8 cellular contexts compared by ENCODE assay signal in the genomic region with DNA sequence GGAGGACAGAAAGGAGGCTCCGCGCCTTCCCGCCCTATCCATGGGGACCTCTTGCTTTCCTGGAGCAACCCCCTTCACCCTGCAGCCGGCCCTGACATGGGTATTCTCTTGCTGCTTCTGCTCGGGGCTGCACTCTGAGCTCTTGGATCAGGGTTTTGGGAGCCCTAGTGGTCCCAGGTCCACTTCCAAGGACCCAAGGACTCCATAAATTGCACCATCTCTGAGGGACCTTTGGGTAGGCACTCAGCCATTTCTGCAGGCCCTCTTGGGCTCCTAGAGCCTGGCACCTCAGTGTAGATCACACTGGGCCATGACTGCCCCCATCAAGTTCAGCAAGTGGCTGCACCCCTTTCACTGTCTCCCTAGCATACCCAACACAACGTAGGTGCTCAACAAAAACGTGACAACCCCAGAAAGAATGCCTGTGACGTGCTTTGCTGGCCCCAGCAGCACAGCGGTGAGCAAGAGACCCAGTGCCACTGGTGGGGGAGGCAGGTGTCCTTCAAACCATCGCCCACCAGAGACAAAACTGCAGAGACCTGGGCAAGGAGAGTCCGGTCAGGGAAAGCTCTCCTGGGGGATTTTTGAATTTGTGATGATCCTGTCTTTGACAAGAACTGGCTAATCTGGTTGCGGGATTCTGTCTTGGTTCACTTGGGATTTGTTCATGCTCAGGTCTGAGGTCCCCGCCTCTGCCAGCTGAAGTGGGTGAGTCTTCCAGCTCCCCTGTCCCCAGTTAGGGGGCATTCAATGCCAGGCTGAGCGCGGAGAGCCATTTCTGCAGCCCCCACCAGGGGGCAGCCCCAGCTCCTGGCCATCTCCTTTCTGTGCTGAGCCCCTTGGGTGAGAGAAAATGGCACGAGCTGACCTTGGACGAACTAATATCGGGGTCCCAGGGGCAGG. TPM values are rescaled to one million over a fixed set of nuclear protein-coding genes. Genes with fewer than 3 reads are reported as not detected.
DNase-seq lines count a peak whose midpoint lies in the region; ATAC-seq and TF ChIP-seq lines count a peak whose summit lies in the region.

No MANE protein-coding gene starts in this region.

- peaks cover 5% of the 10 kb centered on the region for H3K4me1 Mint-ChIP-seq in activated T-cell treated with anti-CD3 and anti-CD28 coated beads, Interleukin-2, amount 50 U/mL, for 4 hours (ENCODE audit: low read depth)

- H3K36me3 ChIP-seq in psoas muscle (ENCODE audit: insufficient read depth in 1 of 2, low read depth in 1 of 2) (no peaks in the 10 kb centered on the region), aorta (ENCODE audit: control insufficient read depth in 1 of 2, insufficient read depth in 2 of 2, low read length in 1 of 2) (no peaks in the 10 kb centered on the region)

- H3K9me3 Mint-ChIP-seq in activated T-cell treated with anti-CD3 and anti-CD28 coated beads, Interleukin-2, amount 50 U/mL, for 4 hours = no peaks in the 10 kb centered on the region

- peaks cover 32% of the 10 kb centered on the region for H3K27me3 Mint-ChIP-seq in activated T-cell treated with anti-CD3 and anti-CD28 coated beads, Interleukin-2, amount 50 U/mL, for 4 hours (ENCODE audit: low read depth)

- H3K9me3 ChIP-seq in psoas muscle = no peaks in the 10 kb centered on the region
- H3K9me3 ChIP-seq in aorta (ENCODE audit: control insufficient read depth, low read length) = no peaks in the 10 kb centered on the region

- H3K4me3 ChIP-seq in foreskin fibroblast (ENCODE audit: low read depth in 1 of 2, low read length in 2 of 2) (no peak overlapping the region), psoas muscle (no peak overlapping the region), aorta (ENCODE audit: low read length in 2 of 2) (no peak overlapping the region)

- H3K4me3 Mint-ChIP-seq in activated T-cell treated with anti-CD3 and anti-CD28 coated beads, Interleukin-2, amount 50 U/mL, for 4 hours = no peak overlapping the region

- peak; percentile 38 to 41 for ATAC-seq in activated T-cell treated with anti-CD3 and anti-CD28 coated beads, Interleukin-2, amount 50 U/mL, for 4 hours
- ATAC-seq in psoas muscle (peak in 2 of 4 donors; percentile 47 to 48), HG03520 (IDR thresholded peaks at IDR 0.05; ENCODE audit: unreplicated experiment) (no peak), aorta (ENCODE audit: low FRiP score) (no peak)

- intact Hi-C loops in psoas muscle (cut with DNase I) (loop anchor here in 1 of 2 donors (2.0 kb wide), 1 partner anchor 136 kb away; no protein-coding TSS in a partner anchor), aorta (cut with DNase I) (no loop called here)

- no peak overlapping the region for H3K27ac ChIP-seq in psoas muscle
- no peak overlapping the region for H3K27ac ChIP-seq in aorta (ENCODE audit: low read depth in 1 of 2, low read length in 2 of 2)

- peaks cover 0 to 51% (median 17%) of the 10 kb centered on the region in 3 donors for H3K27me3 ChIP-seq in psoas muscle (ENCODE audit: insufficient read depth in 3 of 3, low read length in 2 of 3)
- H3K27me3 ChIP-seq in aorta (ENCODE audit: control insufficient read depth in 1 of 2, insufficient read depth in 2 of 2, low read length in 1 of 2) = no peaks in the 10 kb centered on the region

- peak; percentile 66 for TF ChIP-seq CTCF in foreskin fibroblast (IDR thresholded peaks at IDR 0.05; ENCODE audit: low read depth, low read length)
- TF ChIP-seq CTCF in psoas muscle (IDR thresholded peaks at IDR 0.05) = peak; percentile 47

- H3K4me1 ChIP-seq in psoas muscle (no peaks in the 10 kb centered on the region), aorta (ENCODE audit: control insufficient read depth in 1 of 2, insufficient read depth in 2 of 2, low read length in 2 of 2) (no peaks in the 10 kb centered on the region)

- WGBS in psoas muscle, 3 donors = 49 to 51% (median 50%) methylated on average over 18 of the region's 18 CpGs
- WGBS in aorta, 2 donors = 50 to 54% methylated on average over 18 of the region's 18 CpGs

- DNase-seq in NCI-H2171 treated with DMSO at 0.1 percent for 48 hours (lab: John Stamatoyannopoulos, UW) (peak; percentile 16), NCI-H2171 (lab: John Stamatoyannopoulos, UW) (no peak), NCI-H1694 (lab: John Stamatoyannopoulos, UW) (peak; percentile 33), foreskin fibroblast (peak in 1 of 2 donors; percentile 45), psoas muscle (no peak), aorta (no peak)
- DNase-seq in activated T-cell treated with anti-CD3 and anti-CD28 coated beads, Interleukin-2, amount 50 U/mL, for 4 hours = peak; percentile 46

- H3K36me3 Mint-ChIP-seq in activated T-cell treated with anti-CD3 and anti-CD28 coated beads, Interleukin-2, amount 50 U/mL, for 4 hours (ENCODE audit: insufficient read depth) = no peaks in the 10 kb centered on the region

RNA-seq across cellular contexts. Expression of a gene that starts 2.5 kb away (rescaled TPM):
- total RNA-seq in activated T-cell treated with anti-CD3 and anti-CD28 coated beads, Interleukin-2, amount 50 U/mL, for 4 hours = 10 to 100 TPM in 2 of 3 donors, 1 to 10 TPM in 1; 9.9 to 11.0 (median 10.8) TPM
- total RNA-seq in psoas muscle = 1 to 10 TPM in 1 of 4 donors, under 1 TPM in 3; 0.17 to 1.8 (median 0.56) TPM
- under 1 TPM; 0.04 to 0.41 (median 0.08) TPM for polyA plus RNA-seq in psoas muscle
- 1 to 10 TPM in 1 of 2 donors, under 1 TPM in 1; 0.94 to 2.6 TPM for total RNA-seq in aorta
- 1 to 10 TPM in 1 of 2 donors, under 1 TPM in 1; 0.15 to 1.9 TPM for polyA plus RNA-seq in aorta

Comparison
In these comparisons a context has a peak if more than half of its experiments do, and no peak if none do; other contexts are left out.
1. DNase-seq: peak in NCI-H2171 treated with DMSO at 0.1 percent for 48 hours (single experiment), NCI-H1694 (single experiment) and activated T-cell treated with anti-CD3 and anti-CD28 coated beads, Interleukin-2, amount 50 U/mL, for 4 hours (single experiment); none in NCI-H2171 (single experiment), psoas muscle (0 of 2) and aorta (0 of 2).
2. ATAC-seq: peak in activated T-cell treated with anti-CD3 and anti-CD28 coated beads, Interleukin-2, amount 50 U/mL, for 4 hours (2 of 2); none in HG03520 (single experiment) and aorta (single experiment).